17 cellular contexts compared by ENCODE assay signal in genomic region chr13:92842145-92842544, GRCh38.
DNase-seq lines count a peak whose midpoint lies in the region; ATAC-seq, FAIRE-seq and TF ChIP-seq lines count a peak whose summit lies in the region.
"Had no signal": no experiment of that assay in that cellular context is flagged by ENCODE, and none has a peak within 500 bp of the region (broad histone marks: within the 10 kb centered on the region; RNA-seq: fewer than 3 reads in every experiment).

No MANE protein-coding gene starts in this region.

- no peaks in the 10 kb centered on the region for H3K36me3 ChIP-seq in adipocyte (ENCODE audit: control insufficient read depth, insufficient read depth, low read length, severe bottlenecking)
- H3K36me3 ChIP-seq: tibial artery had no signal

- TF ChIP-seq CTCF in foreskin keratinocyte (conservative IDR thresholded peaks at IDR 0.05): no peak

- peaks cover 39% of the 10 kb centered on the region for H3K4me1 ChIP-seq in adipocyte (ENCODE audit: control insufficient read depth, insufficient read depth, low read length)
- H3K4me1 ChIP-seq in foreskin keratinocyte: no peaks in the 10 kb centered on the region

- peaks cover 10% of the 10 kb centered on the region for H3K9me3 ChIP-seq in adipocyte (ENCODE audit: control insufficient read depth, low read length)
- H3K9me3 ChIP-seq: tibial artery had no signal

- peak overlapping the region; percentile 62 for H3K9ac ChIP-seq in adipocyte (ENCODE audit: low read length)

- no peak for ATAC-seq in foreskin keratinocyte
- no peak for ATAC-seq in GM21526 (IDR thresholded peaks at IDR 0.05; ENCODE audit: low FRiP score, unreplicated experiment)
- ATAC-seq: natural killer cell had no signal

- no peaks in the 10 kb centered on the region for H3K27me3 ChIP-seq in adipocyte (replicated peaks; ENCODE audit: control insufficient read depth, insufficient read depth, low read length)
- no peaks in the 10 kb centered on the region for H3K27me3 ChIP-seq in foreskin keratinocyte
- H3K27me3 ChIP-seq: tibial artery had no signal

- FAIRE-seq in urothelium cell line (lab: Jason Lieb, UNC): no peak
- FAIRE-seq: kidney had no signal

- H3K4me3 ChIP-seq in adipocyte (ENCODE audit: low read length): peak overlapping the region; percentile 22
- H3K4me3 ChIP-seq: tibial artery had no signal

- H3K27ac ChIP-seq in foreskin keratinocyte: no peak overlapping the region
- H3K27ac ChIP-seq: 22Rv1 had no signal

- DNase-seq in DMS53 (lab: John Stamatoyannopoulos, UW) (peak; percentile 2), DMS53 treated with DMSO at 0.1 percent for 48 hours (lab: John Stamatoyannopoulos, UW; ENCODE audit: unreplicated experiment) (no peak), adipocyte (ENCODE audit: low read depth) (peak; percentile 47), foreskin keratinocyte (peak; percentile 26 to 61), urothelium cell line (ENCODE audit: low spot score) (peak; percentile 17), NCI-H510A treated with DMSO at 0.1 percent for 48 hours (lab: John Stamatoyannopoulos, UW) (no peak)
- DNase-seq in activated T-cell treated with anti-CD3 and anti-CD28 coated beads, Interleukin-2, amount 50 U/mL, for 1 hour: no peak
- DNase-seq: activated CD4-positive, alpha-beta T cell treated with anti-CD3 and anti-CD28 coated beads, Interleukin-2, amount 50 U/mL, for 48 hours; caudate nucleus; DND-41; Karpas-422; kidney; natural killer cell; NCI-H2029; tibial artery had no signal

Comparison
In these comparisons a context has a peak if more than half of its experiments do, and no peak if none do; other contexts are left out.
1. DNase-seq: peak in DMS53 (single experiment), adipocyte (single experiment), foreskin keratinocyte (2 of 2) and urothelium cell line (single experiment); none in DMS53 treated with DMSO at 0.1 percent for 48 hours (single experiment), NCI-H510A treated with DMSO at 0.1 percent for 48 hours (single experiment) and activated T-cell treated with anti-CD3 and anti-CD28 coated beads, Interleukin-2, amount 50 U/mL, for 1 hour (single experiment).